Comparison of ENCODE assay signal across 18 cellular contexts in genomic region chr2:26112201-26112600, GRCh38.
DNase-seq lines count a peak whose midpoint lies in the region; ATAC-seq, FAIRE-seq and TF ChIP-seq lines count a peak whose summit lies in the region.
"Had no signal": no experiment of that assay in that cellular context is flagged by ENCODE, and none has a peak within 500 bp of the region (broad histone marks: within the 10 kb centered on the region; RNA-seq: fewer than 3 reads in every experiment).

No MANE protein-coding gene starts in this region.

- POLR2A ChIA-PET in activated CD4-positive, alpha-beta T cell treated with anti-CD3 and anti-CD28 coated beads, Interleukin-2, amount 10 ng/mL, durations not matched to agents 7 days and 5 days (lab: Charles Lee): no interaction called here
- POLR2A ChIA-PET in WTC11 (lab: Charles Lee): no interaction called here

- H3K4me1 ChIP-seq in mesodermal cell (ENCODE audit: control insufficient read depth, insufficient read depth, low read length, poor library complexity, severe bottlenecking): no peaks in the 10 kb centered on the region
- H3K4me1 ChIP-seq: HAP-1 had no signal

- peaks cover 34% of the 10 kb centered on the region for H3K36me3 Mint-ChIP-seq in activated CD4-positive, alpha-beta T cell treated with anti-CD3 and anti-CD28 coated beads, Interleukin-2, amount 10 ng/mL, durations not matched to agents 24 days and 14 days (ENCODE audit: low read depth)
- peaks cover 32% of the 10 kb centered on the region for H3K36me3 Mint-ChIP-seq in activated CD4-positive, alpha-beta T cell treated with anti-CD3 and anti-CD28 coated beads, Interleukin-2, amount 10 ng/mL, durations not matched to agents 7 days and 5 days (ENCODE audit: low read depth)
- peaks cover 46% of the 10 kb centered on the region for H3K36me3 Mint-ChIP-seq in WTC11

- H3K9me3 ChIP-seq in mesodermal cell (ENCODE audit: control insufficient read depth, low read length): no peaks in the 10 kb centered on the region
- H3K9me3 ChIP-seq: HAP-1 had no signal

- ATAC-seq in WTC11: no peak
- ATAC-seq: CD8-positive, alpha-beta T cell; HepG2 had no signal

- no peak overlapping the region for H3K4me3 ChIP-seq in mesodermal cell (ENCODE audit: extremely low read depth, insufficient read depth, low read length, poor library complexity, severe bottlenecking)
- H3K4me3 ChIP-seq: HAP-1 had no signal

- CTCF ChIA-PET in activated CD4-positive, alpha-beta T cell treated with anti-CD3 and anti-CD28 coated beads, Interleukin-2, amount 10 ng/mL, durations not matched to agents 7 days and 5 days (lab: Charles Lee): no interaction called here
- CTCF ChIA-PET in WTC11 (lab: Charles Lee): no interaction called here

- intact Hi-C loops in activated CD4-positive, alpha-beta T cell treated with anti-CD3 and anti-CD28 coated beads, Interleukin-2, amount 10 ng/mL, durations not matched to agents 24 days and 14 days (cut with micrococcal nuclease): no loop called here

- no peak overlapping the region for H3K4me3 Mint-ChIP-seq in activated CD4-positive, alpha-beta T cell treated with anti-CD3 and anti-CD28 coated beads, Interleukin-2, amount 10 ng/mL, durations not matched to agents 24 days and 14 days
- no peak overlapping the region for H3K4me3 Mint-ChIP-seq in activated CD4-positive, alpha-beta T cell treated with anti-CD3 and anti-CD28 coated beads, Interleukin-2, amount 10 ng/mL, durations not matched to agents 7 days and 5 days
- no peak overlapping the region for H3K4me3 Mint-ChIP-seq in WTC11
- H3K4me3 Mint-ChIP-seq: B cell; CD8-positive, alpha-beta T cell had no signal

- peaks cover 58% of the 10 kb centered on the region for H3K36me3 ChIP-seq in mesodermal cell (ENCODE audit: control insufficient read depth, insufficient read depth, low read length)

- no peak for DNase-seq in activated CD4-positive, alpha-beta T cell treated with anti-CD3 and anti-CD28 coated beads, Interleukin-2, amount 10 ng/mL, durations not matched to agents 24 days and 14 days
- DNase-seq in activated CD4-positive, alpha-beta T cell treated with anti-CD3 and anti-CD28 coated beads, Interleukin-2, amount 10 ng/mL, durations not matched to agents 7 days and 5 days: no peak
- DNase-seq in WTC11 (ENCODE audit: low spot score) (no peak), T-helper 1 cell (no peak), urothelium cell line (ENCODE audit: low spot score) (no peak), GF-D8 (lab: John Stamatoyannopoulos, UW) (no peak)
- DNase-seq: 8988T; CD8-positive, alpha-beta T cell; COR-L47; DND-41; GDM1 had no signal

- FAIRE-seq in urothelium cell line (lab: Jason Lieb, UNC): no peak
- FAIRE-seq: H1, HepG2, HTR-8/SVneo had no signal

- H3K27ac Mint-ChIP-seq in activated CD4-positive, alpha-beta T cell treated with anti-CD3 and anti-CD28 coated beads, Interleukin-2, amount 10 ng/mL, durations not matched to agents 24 days and 14 days: peak overlapping the region; percentile 49
- H3K27ac Mint-ChIP-seq in activated CD4-positive, alpha-beta T cell treated with anti-CD3 and anti-CD28 coated beads, Interleukin-2, amount 10 ng/mL, durations not matched to agents 7 days and 5 days: no peak overlapping the region
- H3K27ac Mint-ChIP-seq in WTC11: peak overlapping the region; percentile 85
- H3K27ac Mint-ChIP-seq: B cell; CD8-positive, alpha-beta T cell had no signal

- peak overlapping the region; percentile 16 for H3K27ac ChIP-seq in mesodermal cell (ENCODE audit: low read depth, low read length, severe bottlenecking)
- H3K27ac ChIP-seq: C4-2B had no signal

- TF ChIP-seq CTCF in WTC11 (IDR thresholded peaks at IDR 0.05): no peak

- H3K9me3 Mint-ChIP-seq in activated CD4-positive, alpha-beta T cell treated with anti-CD3 and anti-CD28 coated beads, Interleukin-2, amount 10 ng/mL, durations not matched to agents 24 days and 14 days: no peaks in the 10 kb centered on the region
- H3K9me3 Mint-ChIP-seq in activated CD4-positive, alpha-beta T cell treated with anti-CD3 and anti-CD28 coated beads, Interleukin-2, amount 10 ng/mL, durations not matched to agents 7 days and 5 days: no peaks in the 10 kb centered on the region
- peaks cover 7% of the 10 kb centered on the region for H3K9me3 Mint-ChIP-seq in WTC11
- H3K9me3 Mint-ChIP-seq: CD8-positive, alpha-beta T cell had no signal

- peaks cover 8% of the 10 kb centered on the region for H3K4me1 Mint-ChIP-seq in activated CD4-positive, alpha-beta T cell treated with anti-CD3 and anti-CD28 coated beads, Interleukin-2, amount 10 ng/mL, durations not matched to agents 24 days and 14 days
- peaks cover 18% of the 10 kb centered on the region for H3K4me1 Mint-ChIP-seq in activated CD4-positive, alpha-beta T cell treated with anti-CD3 and anti-CD28 coated beads, Interleukin-2, amount 10 ng/mL, durations not matched to agents 7 days and 5 days
- H3K4me1 Mint-ChIP-seq in WTC11: peaks cover 3% of the 10 kb centered on the region

- no peaks in the 10 kb centered on the region for H3K27me3 Mint-ChIP-seq in activated CD4-positive, alpha-beta T cell treated with anti-CD3 and anti-CD28 coated beads, Interleukin-2, amount 10 ng/mL, durations not matched to agents 24 days and 14 days
- H3K27me3 Mint-ChIP-seq in activated CD4-positive, alpha-beta T cell treated with anti-CD3 and anti-CD28 coated beads, Interleukin-2, amount 10 ng/mL, durations not matched to agents 7 days and 5 days: no peaks in the 10 kb centered on the region
- no peaks in the 10 kb centered on the region for H3K27me3 Mint-ChIP-seq in WTC11 (ENCODE audit: low read depth)
- H3K27me3 Mint-ChIP-seq: B cell had no signal

- WGBS in mesodermal cell (ENCODE audit: insufficient coverage in 2 of 2), 2 experiments: no CpG with 5 or more reads among the region's 1 CpG

TF ChIP-seq in WTC11, 78 proteins besides CTCF, POLR2A, EP300 and RAD21 (continues in another document):
- no peak for TF ChIP-seq NFYB (CRISPR knock-in tag; conservative IDR thresholded peaks at IDR 0.05; ENCODE audit: low read depth)
- no peak for TF ChIP-seq ZNF416 (CRISPR knock-in tag; IDR thresholded peaks at IDR 0.05)
- no peak for TF ChIP-seq OVOL2 (CRISPR knock-in tag; IDR thresholded peaks at IDR 0.05; ENCODE audit: borderline replicate concordance)
- TF ChIP-seq, protein P1, sequence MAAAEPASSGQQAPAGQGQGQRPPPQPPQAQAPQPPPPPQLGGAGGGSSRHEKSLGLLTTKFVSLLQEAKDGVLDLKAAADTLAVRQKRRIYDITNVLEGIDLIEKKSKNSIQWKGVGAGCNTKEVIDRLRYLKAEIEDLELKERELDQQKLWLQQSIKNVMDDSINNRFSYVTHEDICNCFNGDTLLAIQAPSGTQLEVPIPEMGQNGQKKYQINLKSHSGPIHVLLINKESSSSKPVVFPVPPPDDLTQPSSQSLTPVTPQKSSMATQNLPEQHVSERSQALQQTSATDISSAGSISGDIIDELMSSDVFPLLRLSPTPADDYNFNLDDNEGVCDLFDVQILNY (CRISPR knock-in tag; IDR thresholded peaks at IDR 0.05): no peak
- TF ChIP-seq, protein P2, sequence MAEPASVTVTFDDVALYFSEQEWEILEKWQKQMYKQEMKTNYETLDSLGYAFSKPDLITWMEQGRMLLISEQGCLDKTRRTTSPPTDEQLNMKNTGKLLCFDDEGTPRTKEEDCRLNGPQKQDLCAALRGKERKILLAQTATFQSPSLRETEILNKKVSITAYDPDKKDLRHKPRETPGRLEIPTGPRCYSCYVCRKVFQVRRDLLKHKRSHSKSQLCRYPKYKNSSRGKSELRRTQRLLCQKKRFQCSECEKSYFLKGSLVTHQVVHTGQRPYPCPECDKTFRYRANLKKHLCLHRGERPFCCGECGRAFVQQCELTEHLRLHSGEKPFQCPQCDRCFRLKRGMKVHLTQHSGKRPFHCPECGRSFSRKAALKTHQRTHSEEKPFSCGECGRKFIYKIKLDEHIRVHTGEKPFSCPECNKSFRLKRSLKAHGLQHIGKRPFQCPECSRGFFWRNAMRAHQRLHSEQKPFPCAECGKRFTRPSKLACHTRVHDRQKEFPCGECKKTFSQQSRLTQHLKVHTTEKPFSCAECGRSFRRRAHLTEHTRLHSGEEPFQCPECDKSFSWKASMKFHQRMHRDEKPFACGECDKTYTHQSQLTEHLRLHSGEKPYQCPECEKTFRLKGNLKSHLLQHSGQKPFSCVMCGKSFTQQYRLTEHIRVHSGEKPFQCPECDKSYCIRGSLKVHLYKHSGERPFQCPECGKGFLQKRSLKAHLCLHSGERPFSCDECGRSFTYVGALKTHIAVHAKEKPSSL (CRISPR knock-in tag; conservative IDR thresholded peaks at IDR 0.05): no peak
- TF ChIP-seq HMGA2 (CRISPR knock-in tag; IDR thresholded peaks at IDR 0.05): no peak
- no peak for TF ChIP-seq PREB (CRISPR knock-in tag; IDR thresholded peaks at IDR 0.05; ENCODE audit: borderline replicate concordance)
- TF ChIP-seq, protein P3, sequence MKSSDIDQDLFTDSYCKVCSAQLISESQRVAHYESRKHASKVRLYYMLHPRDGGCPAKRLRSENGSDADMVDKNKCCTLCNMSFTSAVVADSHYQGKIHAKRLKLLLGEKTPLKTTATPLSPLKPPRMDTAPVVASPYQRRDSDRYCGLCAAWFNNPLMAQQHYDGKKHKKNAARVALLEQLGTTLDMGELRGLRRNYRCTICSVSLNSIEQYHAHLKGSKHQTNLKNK (CRISPR knock-in tag; IDR thresholded peaks at IDR 0.05): no peak
- no peak for TF ChIP-seq ZNF263 (CRISPR knock-in tag; IDR thresholded peaks at IDR 0.05; ENCODE audit: low read depth)
- no peak for TF ChIP-seq ZNF121 (CRISPR knock-in tag; IDR thresholded peaks at IDR 0.05)
- TF ChIP-seq TEAD1 (CRISPR knock-in tag; IDR thresholded peaks at IDR 0.05): no peak
- no peak for TF ChIP-seq MXD4 (CRISPR knock-in tag; IDR thresholded peaks at IDR 0.05; ENCODE audit: borderline replicate concordance)
- no peak for TF ChIP-seq FOXP1 (CRISPR knock-in tag; IDR thresholded peaks at IDR 0.05; ENCODE audit: borderline replicate concordance)
